In genomic region chr21:41361786-41362604, GRCh38 we compare ENCODE assay signal across 8 cellular contexts. TPM values are rescaled to one million over a fixed set of nuclear protein-coding genes. Genes with fewer than 3 reads are reported as not detected.
DNase-seq lines count a peak whose midpoint lies in the region; ATAC-seq and TF ChIP-seq lines count a peak whose summit lies in the region.

Gene MX2, plus strand, starts transcription at chr21:41362027. Its CDS starts 14,880 bp downstream, at chr21:41376907.

- peak; percentile 71 for DNase-seq in GM10266 (ENCODE audit: extremely low spot score)
- peak; percentile 84 for DNase-seq in NOMO-1 treated with dmso at 0.1 percent for 144 hours (lab: John Stamatoyannopoulos, UW; ENCODE audit: unreplicated experiment)
- DNase-seq in activated T-cell treated with anti-CD3 and anti-CD28 coated beads, Interleukin-2, amount 50 U/mL, for 72 hours: peak; percentile 74 to 75
- DNase-seq in globus pallidus (ENCODE audit: low spot score): peak; percentile 27
- no peak for DNase-seq in cortex of kidney (lab: John Stamatoyannopoulos, UW)
- no peak for DNase-seq in hippocampal formation (lab: John Stamatoyannopoulos, UW)

- peaks cover 0 to 4% of the 10 kb centered on the region in 2 donors for H3K36me3 Mint-ChIP-seq in activated T-cell treated with anti-CD3 and anti-CD28 coated beads, Interleukin-2, amount 50 U/mL, for 72 hours (ENCODE audit: insufficient read depth in 2 of 2)

- H3K4me3 ChIP-seq in skin epidermis: peak within 1 kb of the TSS; percentile 24 to 39 (median 34)

- TF ChIP-seq CTCF in GM10266 (IDR thresholded peaks at IDR 0.05; ENCODE audit: control insufficient read depth, insufficient read depth, low read depth, missing control alignments): no peak

- no peaks in the 10 kb centered on the region for H3K27me3 Mint-ChIP-seq in activated T-cell treated with anti-CD3 and anti-CD28 coated beads, Interleukin-2, amount 50 U/mL, for 72 hours (ENCODE audit: low read depth)

- no peaks in the 10 kb centered on the region for H3K9me3 Mint-ChIP-seq in activated T-cell treated with anti-CD3 and anti-CD28 coated beads, Interleukin-2, amount 50 U/mL, for 72 hours

- H3K4me1 Mint-ChIP-seq in activated T-cell treated with anti-CD3 and anti-CD28 coated beads, Interleukin-2, amount 50 U/mL, for 72 hours (ENCODE audit: low read depth): peaks cover 37% of the 10 kb centered on the region

- ATAC-seq in HG02588 (IDR thresholded peaks at IDR 0.05; ENCODE audit: unreplicated experiment): peak; percentile 56
- ATAC-seq in activated T-cell treated with anti-CD3 and anti-CD28 coated beads, Interleukin-2, amount 50 U/mL, for 72 hours (replicated peaks in 1 of 2): peak; percentile 80 to 86

- peak within 1 kb of the TSS; percentile 85 for H3K27ac Mint-ChIP-seq in activated T-cell treated with anti-CD3 and anti-CD28 coated beads, Interleukin-2, amount 50 U/mL, for 72 hours

- H3K27ac ChIP-seq in skin epidermis: peak within 1 kb of the TSS; percentile 74 to 100 (median 88)

- peak within 1 kb of the TSS; percentile 80 to 91 for H3K4me3 Mint-ChIP-seq in activated T-cell treated with anti-CD3 and anti-CD28 coated beads, Interleukin-2, amount 50 U/mL, for 72 hours

RNA-seq across cellular contexts. Expression of gene MX2, which starts in this region (rescaled TPM):
- total RNA-seq in activated T-cell treated with anti-CD3 and anti-CD28 coated beads, Interleukin-2, amount 50 U/mL, for 72 hours: 10 to 100 TPM; 30.1 to 47.9 TPM

Comparison
In these comparisons a context has a peak if more than half of its experiments do, and no peak if none do; other contexts are left out.
1. DNase-seq: peak in GM10266 (single experiment), NOMO-1 treated with dmso at 0.1 percent for 144 hours (single experiment), activated T-cell treated with anti-CD3 and anti-CD28 coated beads, Interleukin-2, amount 50 U/mL, for 72 hours (2 of 2) and globus pallidus (single experiment); none in cortex of kidney (single experiment) and hippocampal formation (0 of 2).